In the genomic region with DNA sequence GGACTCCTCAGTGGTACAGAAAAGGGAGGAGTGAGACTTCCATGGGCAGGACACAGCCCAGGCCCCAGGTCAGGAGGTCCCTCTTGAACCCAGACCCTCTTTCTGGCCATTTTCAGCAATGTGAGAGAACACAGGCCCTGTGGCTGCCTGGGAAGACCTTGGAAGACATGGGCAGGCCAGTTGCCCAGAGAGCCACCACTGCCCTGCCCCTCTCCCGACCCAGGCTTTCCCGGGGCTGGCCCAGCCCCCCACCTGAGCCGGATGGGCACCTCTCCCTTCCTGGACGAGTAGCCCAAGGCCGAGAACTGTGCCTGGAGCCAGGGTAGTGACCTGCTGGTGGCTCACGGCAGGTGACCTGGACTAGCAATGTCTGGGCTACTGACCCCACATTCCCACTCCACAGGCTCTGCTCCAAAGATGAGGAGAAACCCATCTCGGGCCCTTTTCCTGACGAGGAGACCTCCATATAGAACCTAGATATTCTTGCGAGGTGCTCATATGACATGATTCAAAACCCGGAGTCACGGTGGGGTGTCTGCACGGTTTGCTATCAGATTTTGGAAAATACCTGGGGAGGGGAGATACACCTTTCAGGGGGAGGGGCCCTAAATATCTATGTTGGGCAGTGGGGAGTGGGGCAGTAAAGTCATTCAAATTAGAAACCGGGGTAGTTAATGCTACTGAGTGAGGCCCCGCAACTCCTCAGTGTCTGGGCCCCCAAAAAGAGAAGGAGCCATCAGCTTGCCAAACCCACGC, we compare ENCODE assay signal across 20 cellular contexts.
"Had no signal": no experiment of that assay in that cellular context is flagged by ENCODE, and none has a peak within 500 bp of the region (broad histone marks: within the 10 kb centered on the region; RNA-seq: fewer than 3 reads in every experiment).

No MANE protein-coding gene starts in this region.

- H3K27me3 Mint-ChIP-seq: activated CD4-positive, alpha-beta T cell treated with anti-CD3 and anti-CD28 coated beads, Interleukin-2, amount 10 ng/mL, durations not matched to agents 7 days and 5 days; activated naive CD4-positive, alpha-beta T cell treated with anti-CD3 and anti-CD28 coated beads, Interleukin-2, amount 50 U/mL, for 24 hours; dendritic cell treated with granulocyte-macrophage colony-stimulating factor and Interleukin-4, amounts not matched to agents 40 ng/mL and 50 ng/mL, for 4 days; natural killer cell treated with Interleukin-12 subunit alpha and Interleukin-12 subunit beta and Interleukin-15 and Interleukin-18, amount 100 ng/mL, for 72 hours; stimulated activated naive CD8-positive, alpha-beta T cell treated with anti-CD3 and anti-CD28 coated beads, Interleukin-15, amount 100 ng/mL, for 72 hours; T-cell had no signal

- H3K27ac Mint-ChIP-seq: activated naive CD4-positive, alpha-beta T cell treated with anti-CD3 and anti-CD28 coated beads, Interleukin-2, amount 50 U/mL, for 24 hours; dendritic cell treated with granulocyte-macrophage colony-stimulating factor and Interleukin-4, amounts not matched to agents 40 ng/mL and 50 ng/mL, for 4 days; effector memory CD8-positive, alpha-beta T cell; natural killer cell treated with Interleukin-12 subunit alpha and Interleukin-12 subunit beta and Interleukin-15 and Interleukin-18, amount 100 ng/mL, for 72 hours; stimulated activated naive CD8-positive, alpha-beta T cell treated with anti-CD3 and anti-CD28 coated beads, Interleukin-15, amount 100 ng/mL, for 72 hours; T-cell had no signal

- H3K9ac ChIP-seq: SK-N-SH had no signal

- H3K36me3 ChIP-seq: adrenal gland, gastrocnemius medialis, right lobe of liver had no signal

- H3K36me3 Mint-ChIP-seq: natural killer cell treated with Interleukin-12 subunit alpha and Interleukin-12 subunit beta and Interleukin-15 and Interleukin-18, amount 100 ng/mL, for 72 hours had no signal

- ATAC-seq: effector memory CD8-positive, alpha-beta T cell; gastrocnemius medialis; heart right ventricle; left colon; natural killer cell treated with Interleukin-12 subunit alpha and Interleukin-12 subunit beta and Interleukin-15 and Interleukin-18, amount 100 ng/mL, for 72 hours; psoas muscle; right lobe of liver; T-cell had no signal

- H3K4me1 ChIP-seq: adrenal gland, gastrocnemius medialis, heart right ventricle, psoas muscle, right lobe of liver had no signal

- H3K4me3 ChIP-seq: adrenal gland, gastrocnemius medialis, heart right ventricle, psoas muscle, right lobe of liver had no signal

- H3K9me3 ChIP-seq: adrenal gland, gastrocnemius medialis, right lobe of liver, SK-N-SH had no signal

- DNase-seq: activated CD4-positive, alpha-beta T cell treated with anti-CD3 and anti-CD28 coated beads, Interleukin-2, amount 10 ng/mL, durations not matched to agents 7 days and 5 days; activated T-cell treated with anti-CD3 and anti-CD28 coated beads for 4 hours; caudate nucleus; effector memory CD8-positive, alpha-beta T cell; gastrocnemius medialis; heart right ventricle; mesenchymal stem cell; nucleus accumbens; psoas muscle; right lobe of liver; SK-N-SH; stimulated activated CD4-positive, alpha-beta T cell treated with anti-CD3 and anti-CD28 coated beads, Interleukin-1b, Interleukin-23, amount 100 ng/mL, for 48 hours; stimulated activated naive CD8-positive, alpha-beta T cell treated with anti-CD3 and anti-CD28 coated beads, Interleukin-15, amount 100 ng/mL, for 72 hours; T-cell; T-helper 9 cell had no signal

- H3K27ac ChIP-seq: adrenal gland, gastrocnemius medialis, heart right ventricle, psoas muscle, right lobe of liver had no signal

- H3K27me3 ChIP-seq: adrenal gland, gastrocnemius medialis, heart right ventricle, right lobe of liver had no signal

- H3K4me3 Mint-ChIP-seq: activated CD4-positive, alpha-beta T cell treated with anti-CD3 and anti-CD28 coated beads, Interleukin-2, amount 10 ng/mL, durations not matched to agents 7 days and 5 days; activated naive CD4-positive, alpha-beta T cell treated with anti-CD3 and anti-CD28 coated beads, Interleukin-2, amount 50 U/mL, for 24 hours; dendritic cell treated with granulocyte-macrophage colony-stimulating factor and Interleukin-4, amounts not matched to agents 40 ng/mL and 50 ng/mL, for 4 days; effector memory CD8-positive, alpha-beta T cell; natural killer cell treated with Interleukin-12 subunit alpha and Interleukin-12 subunit beta and Interleukin-15 and Interleukin-18, amount 100 ng/mL, for 72 hours; stimulated activated naive CD8-positive, alpha-beta T cell treated with anti-CD3 and anti-CD28 coated beads, Interleukin-15, amount 100 ng/mL, for 72 hours; T-cell had no signal

- H3K4me1 Mint-ChIP-seq: activated CD4-positive, alpha-beta T cell treated with anti-CD3 and anti-CD28 coated beads, Interleukin-2, amount 10 ng/mL, durations not matched to agents 7 days and 5 days; activated naive CD4-positive, alpha-beta T cell treated with anti-CD3 and anti-CD28 coated beads, Interleukin-2, amount 50 U/mL, for 24 hours; stimulated activated naive CD8-positive, alpha-beta T cell treated with anti-CD3 and anti-CD28 coated beads, Interleukin-15, amount 100 ng/mL, for 72 hours; T-cell had no signal
